In the genomic region with DNA sequence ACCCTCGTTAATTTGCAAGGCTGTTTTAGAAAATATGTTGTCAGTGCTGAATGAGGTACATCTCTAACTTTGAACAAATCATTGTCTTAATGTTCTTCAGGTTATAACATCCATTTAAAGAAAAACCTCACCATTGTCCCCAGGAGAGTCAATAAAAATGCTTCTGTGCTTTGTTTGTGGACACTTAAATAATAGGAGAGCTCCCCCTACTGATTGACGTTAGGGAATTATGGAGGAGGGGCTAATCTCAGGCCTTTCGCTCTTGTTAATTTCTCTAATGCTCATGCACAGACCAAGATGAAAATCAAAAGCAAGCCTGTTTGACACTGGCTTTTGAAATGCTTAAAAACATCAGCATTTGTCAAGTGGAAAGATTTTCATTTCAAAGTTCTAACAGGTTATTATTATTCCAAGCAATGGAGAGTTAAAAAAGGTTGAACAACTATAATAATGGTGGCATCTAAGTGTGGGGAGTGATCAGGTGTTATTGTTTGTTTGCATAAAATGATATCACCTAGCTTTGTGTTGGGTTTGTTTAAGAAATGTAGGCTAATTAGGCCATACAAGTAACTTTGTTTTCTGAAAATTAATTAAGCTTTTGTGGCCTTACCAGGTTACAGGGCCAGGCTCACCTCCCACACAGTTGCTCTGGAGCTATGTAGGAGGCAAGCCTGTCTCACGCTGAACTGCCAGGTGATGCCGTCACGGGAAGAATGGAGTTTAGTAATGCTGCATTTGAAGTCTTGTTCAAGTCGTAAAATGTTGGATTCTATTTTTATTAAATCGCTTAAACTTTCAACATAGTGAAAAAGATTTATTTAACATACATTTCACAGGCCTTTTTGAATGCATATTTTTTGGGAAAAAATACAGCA, we compare ENCODE assay signal across 9 cellular contexts. TPM values are rescaled to one million over a fixed set of nuclear protein-coding genes. Genes with fewer than 3 reads are reported as not detected.
DNase-seq lines count a peak whose midpoint lies in the region; ATAC-seq and TF ChIP-seq lines count a peak whose summit lies in the region.
"Had no signal": no experiment of that assay in that cellular context is flagged by ENCODE, and none has a peak within 500 bp of the region (broad histone marks: within the 10 kb centered on the region; RNA-seq: fewer than 3 reads in every experiment).

No MANE protein-coding gene starts in this region.

- TF ChIP-seq CTCF in GM10248 (IDR thresholded peaks at IDR 0.05; ENCODE audit: control extremely low read depth, extremely low read depth, low read depth, missing control alignments): peak; percentile 57

- no peaks in the 10 kb centered on the region for H3K4me1 ChIP-seq in neuronal stem cell (ENCODE audit: control insufficient read depth in 2 of 2, insufficient read depth in 1 of 2, low read depth in 1 of 2, low read length in 2 of 2)

- peak; percentile 35 for DNase-seq in GM10248 (ENCODE audit: extremely low spot score)
- peak; percentile 39 for DNase-seq in H7
- DNase-seq in NCI-H1092 (lab: John Stamatoyannopoulos, UW): peak; percentile 30
- DNase-seq in SKM-1 treated with dmso at 0.1 percent for 144 hours (lab: John Stamatoyannopoulos, UW; ENCODE audit: unreplicated experiment): peak; percentile 40
- peak; percentile 78 for DNase-seq in fibroblast of peridontal ligament (ENCODE audit: extremely low read depth)
- peak; percentile 32 for DNase-seq in neuronal stem cell (ENCODE audit: low spot score)
- no peak for DNase-seq in UCSD-AML1 (lab: John Stamatoyannopoulos, UW; ENCODE audit: unreplicated experiment)
- DNase-seq: activated B cell treated with CpG ODN at 0.5 μM for 24 hours had no signal

- H3K18ac ChIP-seq in neuronal stem cell (ENCODE audit: low read length): no peak overlapping the region

- H2AFZ ChIP-seq in neuronal stem cell (ENCODE audit: low read length): no peak overlapping the region

- WGBS in neuronal stem cell (ENCODE audit: extremely low coverage in 2 of 2, insufficient read length in 2 of 2, insufficient replicate concordance in 1 of 2), 2 donors: no CpG with 5 or more reads among the region's 8 CpGs

- no peaks in the 10 kb centered on the region for H3K36me3 ChIP-seq in H7 (replicated peaks; ENCODE audit: control insufficient read depth, insufficient read depth, low read length)
- H3K36me3 ChIP-seq in neuronal stem cell (replicated peaks in 1 of 2; ENCODE audit: control insufficient read depth in 2 of 2, insufficient read depth in 2 of 2, low read length in 2 of 2): no peaks in the 10 kb centered on the region

- no peak overlapping the region for H3K14ac ChIP-seq in neuronal stem cell (ENCODE audit: low read length)

- H3K27me3 ChIP-seq in H7 (ENCODE audit: control insufficient read depth, insufficient read depth, low read length) (no peaks in the 10 kb centered on the region), neuronal stem cell (ENCODE audit: control insufficient read depth in 3 of 3, insufficient read depth in 3 of 3, low read depth in 1 of 3, low read length in 3 of 3) (no peaks in the 10 kb centered on the region)

- no peak overlapping the region for H3K9ac ChIP-seq in neuronal stem cell (ENCODE audit: low read depth, low read length, poor library complexity)

- no peak overlapping the region for H2BK120ac ChIP-seq in neuronal stem cell (ENCODE audit: low read depth, low read length)

- no peak overlapping the region for H2AK5ac ChIP-seq in neuronal stem cell (ENCODE audit: low read depth, low read length)

- H4K91ac ChIP-seq in neuronal stem cell (ENCODE audit: low read depth, low read length, poor library complexity): no peak overlapping the region

- H3K27ac ChIP-seq in neuronal stem cell (replicated peaks; ENCODE audit: low read length): no peak overlapping the region

- no peak overlapping the region for H4K8ac ChIP-seq in neuronal stem cell (ENCODE audit: low read depth, low read length)

- no peaks in the 10 kb centered on the region for H3K9me3 ChIP-seq in neuronal stem cell (replicated peaks in 1 of 2; ENCODE audit: control insufficient read depth in 2 of 2, insufficient read depth in 1 of 2, low read depth in 1 of 2, low read length in 2 of 2)

- H3K23ac ChIP-seq in neuronal stem cell (ENCODE audit: low read depth, low read length, poor library complexity): no peak overlapping the region

- H3K4me3 ChIP-seq in H7 (ENCODE audit: insufficient read depth, low read depth, low read length) (no peak overlapping the region), neuronal stem cell (ENCODE audit: low read length in 2 of 2) (no peak overlapping the region)

- H2BK12ac ChIP-seq in neuronal stem cell (ENCODE audit: low read length): no peak overlapping the region

- no peak overlapping the region for H3K4me2 ChIP-seq in neuronal stem cell (ENCODE audit: insufficient read depth, low read length, poor library complexity, severe bottlenecking)

- H3K4ac ChIP-seq in neuronal stem cell (ENCODE audit: low read length): no peak overlapping the region

- H2BK5ac ChIP-seq in neuronal stem cell (ENCODE audit: low read length): no peak overlapping the region

- H3K79me1 ChIP-seq in neuronal stem cell (ENCODE audit: low read depth, low read length): no peaks in the 10 kb centered on the region

- CTCF ChIA-PET in GM10248 (lab: Yijun Ruan, JAX): interaction anchor here (0.9 to 2.6 kb wide), 16 partner anchors 9 to 961 kb away, joined by 3 to 13 read pairs (median 4); no protein-coding TSS in a partner anchor

- ATAC-seq in GM21576 (IDR thresholded peaks at IDR 0.05; ENCODE audit: unreplicated experiment): no peak

- POLR2A ChIA-PET in GM10248 (lab: Yijun Ruan, JAX): no interaction called here

- no peak overlapping the region for H2BK15ac ChIP-seq in neuronal stem cell (ENCODE audit: low read length)

RNA-seq across cellular contexts. Expression of a gene that starts 51.7 kb away (rescaled TPM):
- total RNA-seq in H7 (2014; rRNA removed; shearing (Covaris generic)): not detected in 2 replicates
- not detected for polyA plus RNA-seq in neuronal stem cell (2013, experiment 1 of 2)
- not detected for polyA plus RNA-seq in neuronal stem cell (2013, experiment 2 of 2)
- total RNA-seq: activated B cell treated with CpG ODN at 0.5 μM for 24 hours had no signal
